Comparison of ENCODE assay signal across 9 cellular contexts in the genomic region with DNA sequence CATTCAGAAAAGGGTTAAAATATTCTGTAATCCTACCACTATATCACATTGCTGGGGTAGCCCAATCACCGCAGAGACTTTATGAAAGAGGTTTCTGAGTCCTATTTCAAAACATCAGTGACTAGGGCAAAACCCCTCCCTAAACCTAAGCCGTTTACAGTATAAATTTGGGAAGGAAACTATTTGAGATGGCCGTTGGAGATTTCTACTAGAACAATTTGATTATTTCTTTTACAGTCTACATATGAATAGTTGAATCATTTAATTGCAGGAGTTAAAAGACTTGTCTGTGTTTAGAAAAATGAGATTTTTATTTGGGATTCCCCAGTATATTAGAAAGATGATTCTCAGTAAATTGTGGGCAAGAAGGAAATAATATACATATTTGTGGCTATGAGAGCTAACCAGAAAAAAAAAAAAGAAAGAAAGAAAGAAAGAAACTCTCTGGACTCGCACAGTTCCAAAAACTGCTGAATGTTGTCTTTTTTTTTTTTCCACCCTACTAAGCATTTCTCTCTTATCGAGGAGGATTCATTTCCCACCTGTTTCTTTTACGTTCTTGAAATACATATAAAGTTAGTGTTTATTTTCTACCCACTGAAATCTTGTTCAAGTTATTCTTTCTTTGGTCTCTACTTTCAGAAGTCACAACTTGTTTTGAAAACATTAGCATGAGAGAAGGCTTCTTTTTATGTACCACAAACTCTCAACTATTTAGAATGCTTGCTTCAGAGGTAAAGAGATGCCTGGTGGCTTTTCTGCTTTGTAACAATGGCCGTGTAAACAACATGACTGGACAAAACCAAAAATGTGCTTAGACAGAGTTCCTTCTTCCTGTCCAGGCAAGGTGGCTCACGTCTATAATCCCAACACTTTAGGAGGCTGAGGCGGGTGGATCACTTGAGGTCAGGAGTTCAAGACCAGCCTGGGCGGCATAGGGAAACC.
DNase-seq lines count a peak whose midpoint lies in the region; ATAC-seq and TF ChIP-seq lines count a peak whose summit lies in the region.
"Had no signal": no experiment of that assay in that cellular context is flagged by ENCODE, and none has a peak within 500 bp of the region (broad histone marks: within the 10 kb centered on the region; RNA-seq: fewer than 3 reads in every experiment).

No MANE protein-coding gene starts in this region.

- intact Hi-C loops in activated CD4-positive, alpha-beta memory T cell treated with anti-CD3 and anti-CD28 coated beads for 36 hours (cut with micrococcal nuclease), result loop anchor here (1.0 to 2.0 kb wide), 7 partner anchors 15 to 93 kb away; no protein-coding TSS in a partner anchor

- CTCF ChIA-PET in activated CD4-positive, alpha-beta memory T cell treated with anti-CD3 and anti-CD28 coated beads for 36 hours (lab: Charles Lee), result interaction anchor here (0.6 kb wide), 1 partner anchor 40 kb away, joined by 3 read pairs; no protein-coding TSS in a partner anchor

- H3K4me3 Mint-ChIP-seq in activated CD4-positive, alpha-beta memory T cell treated with anti-CD3 and anti-CD28 coated beads for 36 hours, result no peak overlapping the region

- peaks cover 56% of the 10 kb centered on the region for H3K36me3 Mint-ChIP-seq in activated CD4-positive, alpha-beta memory T cell treated with anti-CD3 and anti-CD28 coated beads for 36 hours

- peaks cover 74% of the 10 kb centered on the region for H3K4me1 Mint-ChIP-seq in activated CD4-positive, alpha-beta memory T cell treated with anti-CD3 and anti-CD28 coated beads for 36 hours (ENCODE audit: low read depth)

- H3K27ac Mint-ChIP-seq in activated CD4-positive, alpha-beta memory T cell treated with anti-CD3 and anti-CD28 coated beads for 36 hours, result peak overlapping the region; percentile 62

- ATAC-seq in foreskin keratinocyte (no peak), HG02588 (IDR thresholded peaks at IDR 0.05; ENCODE audit: unreplicated experiment) (no peak)

- H3K27me3 Mint-ChIP-seq in activated CD4-positive, alpha-beta memory T cell treated with anti-CD3 and anti-CD28 coated beads for 36 hours, result no peaks in the 10 kb centered on the region

- peaks cover 14% of the 10 kb centered on the region for H3K27me3 ChIP-seq in foreskin keratinocyte

- no peak overlapping the region for H3K27ac ChIP-seq in foreskin keratinocyte

- no peak for TF ChIP-seq CTCF in foreskin keratinocyte (conservative IDR thresholded peaks at IDR 0.05)

- POLR2A ChIA-PET in activated CD4-positive, alpha-beta memory T cell treated with anti-CD3 and anti-CD28 coated beads for 36 hours (lab: Charles Lee), result no interaction called here

- no peaks in the 10 kb centered on the region for H3K9me3 Mint-ChIP-seq in activated CD4-positive, alpha-beta memory T cell treated with anti-CD3 and anti-CD28 coated beads for 36 hours

- H3K4me1 ChIP-seq in foreskin keratinocyte, result no peaks in the 10 kb centered on the region

- DNase-seq in SIG-M5 treated with dmso at 0.1 percent for 504 hours (lab: John Stamatoyannopoulos, UW; ENCODE audit: unreplicated experiment) (peak; percentile 36), SIG-M5 (lab: John Stamatoyannopoulos, UW) (no peak), foreskin keratinocyte (peak; percentile 37 to 56), stromal cell of bone marrow (ENCODE audit: low read depth) (peak; percentile 39), NCI-H1694 (lab: John Stamatoyannopoulos, UW) (no peak), SW 1271 (lab: John Stamatoyannopoulos, UW) (no peak)
- DNase-seq in activated CD4-positive, alpha-beta memory T cell treated with anti-CD3 and anti-CD28 coated beads for 36 hours, result no peak
- DNase-seq: T1000 had no signal

Comparison
In these comparisons a context has a peak if more than half of its experiments do, and no peak if none do; other contexts are left out.
1. DNase-seq: peak in SIG-M5 treated with dmso at 0.1 percent for 504 hours (single experiment), foreskin keratinocyte (2 of 2) and stromal cell of bone marrow (single experiment); none in SIG-M5 (single experiment), activated CD4-positive, alpha-beta memory T cell treated with anti-CD3 and anti-CD28 coated beads for 36 hours (single experiment), NCI-H1694 (single experiment) and SW 1271 (0 of 2).